ENCODE assay signal across 25 cellular contexts in the genomic region with DNA sequence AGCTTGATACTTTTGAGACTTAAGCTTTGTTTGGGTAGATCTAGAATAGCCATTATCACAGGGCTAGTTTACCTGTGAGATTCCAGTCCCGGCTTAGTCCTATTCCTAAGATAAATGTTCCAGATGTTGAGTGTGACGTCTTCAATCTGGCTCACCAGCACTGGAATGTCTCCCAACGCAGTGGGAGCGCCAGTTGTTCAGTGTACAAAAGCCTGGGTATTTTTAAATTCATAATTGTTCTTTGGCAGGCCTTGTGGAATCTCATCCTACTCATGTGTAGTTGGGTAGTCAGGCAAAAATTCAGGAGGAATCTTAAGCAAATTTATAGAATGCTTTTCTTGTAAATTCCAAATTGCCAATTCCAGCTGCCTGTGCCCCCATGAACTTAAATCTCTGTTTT.
DNase-seq lines count a peak whose midpoint lies in the region; ATAC-seq and TF ChIP-seq lines count a peak whose summit lies in the region.
"Had no signal": no experiment of that assay in that cellular context is flagged by ENCODE, and none has a peak within 500 bp of the region (broad histone marks: within the 10 kb centered on the region; RNA-seq: fewer than 3 reads in every experiment).

No MANE protein-coding gene starts in this region.

- H3K9me3 ChIP-seq in left ventricle myocardium inferior (replicated peaks) (peaks cover 12% of the 10 kb centered on the region), heart left ventricle (peaks cover 0 to 11% (median 2%) of the 10 kb centered on the region in 12 donors), adipocyte (ENCODE audit: control insufficient read depth, low read length) (no peaks in the 10 kb centered on the region)
- H3K9me3 ChIP-seq: BE2C had no signal

- no peaks in the 10 kb centered on the region for H3K4me1 ChIP-seq in left ventricle myocardium inferior
- H3K4me1 ChIP-seq in heart left ventricle = peaks cover 0 to 3% (median 0%) of the 10 kb centered on the region in 12 donors
- H3K4me1 ChIP-seq in adipocyte (ENCODE audit: control insufficient read depth, insufficient read depth, low read length) = no peaks in the 10 kb centered on the region
- H3K4me1 ChIP-seq: BE2C, BLaER1 had no signal

- ATAC-seq in Right ventricle myocardium inferior (peak; percentile 39), heart left ventricle (peak in 3 of 4 donors; percentile 26 to 52 (median 49)), left cardiac atrium (no peak)
- ATAC-seq: GM12878 had no signal

- H3K4me3 ChIP-seq in left ventricle myocardium inferior (no peak overlapping the region), heart left ventricle (no peak overlapping the region), adipocyte (ENCODE audit: low read length) (no peak overlapping the region)
- H3K4me3 ChIP-seq: BLaER1, GM12878 had no signal

- H3K27ac ChIP-seq in left ventricle myocardium inferior (replicated peaks) (no peak overlapping the region), heart left ventricle (no peak overlapping the region)
- H3K27ac ChIP-seq: 22Rv1, BLaER1 had no signal

- TF ChIP-seq CTCF in left ventricle myocardium inferior (IDR thresholded peaks at IDR 0.05; ENCODE audit: borderline replicate concordance) (no peak), heart left ventricle (IDR thresholded peaks at IDR 0.05) (no peak)

- H3K9ac ChIP-seq in adipocyte (ENCODE audit: low read length) = no peak overlapping the region
- H3K9ac ChIP-seq: BLaER1 had no signal

- no peaks in the 10 kb centered on the region for H3K36me3 ChIP-seq in left ventricle myocardium inferior
- H3K36me3 ChIP-seq in heart left ventricle = no peaks in the 10 kb centered on the region
- no peaks in the 10 kb centered on the region for H3K36me3 ChIP-seq in adipocyte (ENCODE audit: control insufficient read depth, insufficient read depth, low read length, severe bottlenecking)
- H3K36me3 ChIP-seq: BE2C, BLaER1 had no signal

- TF ChIP-seq POLR2A in heart left ventricle (IDR thresholded peaks at IDR 0.05) = no peak

- DNase-seq in Right ventricle myocardium inferior (ENCODE audit: missing footprints) = no peak
- DNase-seq in left ventricle myocardium inferior = no peak
- no peak for DNase-seq in heart left ventricle
- no peak for DNase-seq in left cardiac atrium
- peak; percentile 15 for DNase-seq in adipocyte (ENCODE audit: low read depth)
- peak; percentile 1 for DNase-seq in occipital lobe (lab: John Stamatoyannopoulos, UW)
- no peak for DNase-seq in 8988T
- DNase-seq in NCI-H446 treated with DMSO at 0.1 percent for 48 hours (lab: John Stamatoyannopoulos, UW) = no peak
- DNase-seq: ACHN; BE2C; C1 segment of cervical spinal cord; CD4-positive, alpha-beta memory T cell; CD4-positive, CD25-positive, alpha-beta regulatory T cell; CD8-positive, alpha-beta memory T cell; COR-L47; DMS 273 treated with DMSO at 0.1 percent for 48 hours; DMS153; DMS53; DMS79; DND-41; EL; GDM1 had no signal

- WGBS in heart left ventricle, 4 donors = 12 to 51% (median 26%) methylated on average over 4 of the region's 4 CpGs

- intact Hi-C loops in Right ventricle myocardium inferior (cut with DNase I) (no loop called here), left ventricle myocardium inferior (cut with micrococcal nuclease) (no loop called here), heart left ventricle (cut with DNase I) (no loop called here), left cardiac atrium (cut with DNase I) (no loop called here)

- H3K27me3 ChIP-seq in left ventricle myocardium inferior (ENCODE audit: low read depth) = no peaks in the 10 kb centered on the region
- no peaks in the 10 kb centered on the region for H3K27me3 ChIP-seq in heart left ventricle
- H3K27me3 ChIP-seq in adipocyte (replicated peaks; ENCODE audit: control insufficient read depth, insufficient read depth, low read length) = no peaks in the 10 kb centered on the region
- H3K27me3 ChIP-seq: BE2C, BLaER1 had no signal

Comparison
In these comparisons a context has a peak if more than half of its experiments do, and no peak if none do; other contexts are left out.
1. ATAC-seq: peak in Right ventricle myocardium inferior (single experiment) and heart left ventricle (3 of 4); none in left cardiac atrium (0 of 2).
2. DNase-seq: peak in adipocyte (single experiment) and occipital lobe (single experiment); none in Right ventricle myocardium inferior (single experiment), left ventricle myocardium inferior (single experiment), heart left ventricle (0 of 5), left cardiac atrium (single experiment), 8988T (single experiment) and NCI-H446 treated with DMSO at 0.1 percent for 48 hours (single experiment).